In genomic region chr11:33515347-33515746, GRCh38 we compare ENCODE assay signal across 20 cellular contexts.
DNase-seq lines count a peak whose midpoint lies in the region; ATAC-seq and TF ChIP-seq lines count a peak whose summit lies in the region.
"Had no signal": no experiment of that assay in that cellular context is flagged by ENCODE, and none has a peak within 500 bp of the region (broad histone marks: within the 10 kb centered on the region; RNA-seq: fewer than 3 reads in every experiment).

No MANE protein-coding gene starts in this region.

- no peak overlapping the region for H3K27ac ChIP-seq in naive thymus-derived CD4-positive, alpha-beta T cell (ENCODE audit: low read depth, low read length)
- H3K27ac ChIP-seq: C4-2B, left lung, prostate gland, tibial artery had no signal

- POLR2A ChIA-PET in naive thymus-derived CD4-positive, alpha-beta T cell (lab: Charles Lee) = no interaction called here

- no peaks in the 10 kb centered on the region for H3K9me3 ChIP-seq in naive thymus-derived CD4-positive, alpha-beta T cell (ENCODE audit: control insufficient read depth in 2 of 3, low read length in 3 of 3)
- H3K9me3 ChIP-seq: left lung, prostate gland, tibial artery had no signal

- H3K4me3 ChIP-seq in AG09309 (ENCODE audit: control insufficient read depth, low read depth, low read length) = no peak overlapping the region
- no peak overlapping the region for H3K4me3 ChIP-seq in fibroblast of pulmonary artery (replicated peaks; ENCODE audit: low read depth, low read length)
- no peak overlapping the region for H3K4me3 ChIP-seq in naive thymus-derived CD4-positive, alpha-beta T cell (ENCODE audit: low read length)
- H3K4me3 ChIP-seq: K562, left lung, prostate gland, tibial artery had no signal

- peaks cover 0 to 3% (median 0%) of the 10 kb centered on the region in 11 donors for H3K9me3 Mint-ChIP-seq in naive thymus-derived CD4-positive, alpha-beta T cell

- H3K36me3 Mint-ChIP-seq in naive thymus-derived CD4-positive, alpha-beta T cell = no peaks in the 10 kb centered on the region

- no peaks in the 10 kb centered on the region for H3K36me3 ChIP-seq in naive thymus-derived CD4-positive, alpha-beta T cell (ENCODE audit: control insufficient read depth in 2 of 3, insufficient read depth in 3 of 3, low read length in 3 of 3)
- H3K36me3 ChIP-seq: left lung, prostate gland, tibial artery had no signal

- no peak overlapping the region for H3K4me3 Mint-ChIP-seq in naive thymus-derived CD4-positive, alpha-beta T cell

- no peaks in the 10 kb centered on the region for H3K4me1 ChIP-seq in naive thymus-derived CD4-positive, alpha-beta T cell (ENCODE audit: control insufficient read depth in 2 of 2, insufficient read depth in 2 of 2, low read length in 2 of 2)
- H3K4me1 ChIP-seq: left lung, prostate gland, tibial artery had no signal

- H3K4me1 Mint-ChIP-seq in naive thymus-derived CD4-positive, alpha-beta T cell = peaks cover 0 to 2% (median 0%) of the 10 kb centered on the region in 7 donors

- peaks cover 10 to 47% (median 36%) of the 10 kb centered on the region in 5 donors for H3K27me3 Mint-ChIP-seq in naive thymus-derived CD4-positive, alpha-beta T cell

- DNase-seq in AG09309 (ENCODE audit: low read depth) = peak; percentile 49
- DNase-seq in ELR (ENCODE audit: low read depth) = peak; percentile 55
- peak; percentile 53 for DNase-seq in LHCN-M2 (ENCODE audit: low read depth)
- peak; percentile 72 for DNase-seq in fibroblast of pulmonary artery (ENCODE audit: low read depth)
- no peak for DNase-seq in naive thymus-derived CD4-positive, alpha-beta T cell
- DNase-seq in activated naive CD4-positive, alpha-beta T cell (lab: John Stamatoyannopoulos, UW) = no peak
- no peak for DNase-seq in NCI-H526 (lab: John Stamatoyannopoulos, UW)
- no peak for DNase-seq in activated CD8-positive, alpha-beta memory T cell treated with anti-CD3 and anti-CD28 coated beads for 24 hours
- DNase-seq: activated T-cell treated with anti-CD3 and anti-CD28 coated beads for 4 hours, cortex of kidney, erythroblast, GOT3, left lung, NCI-H146, NCI-H510A, PC-3, tibial artery had no signal

- TF ChIP-seq CTCF in AG09309 (IDR thresholded peaks at IDR 0.05; ENCODE audit: control insufficient read depth, insufficient read depth, low read depth, low read length, missing control alignments) (no peak), fibroblast of pulmonary artery (IDR thresholded peaks at IDR 0.05; ENCODE audit: low read length, missing control alignments) (no peak)

- ATAC-seq in naive thymus-derived CD4-positive, alpha-beta T cell = no peak
- ATAC-seq: K562, left lung, PC-3 had no signal

- CTCF ChIA-PET in naive thymus-derived CD4-positive, alpha-beta T cell (lab: Charles Lee) = no interaction called here

- intact Hi-C loops in naive thymus-derived CD4-positive, alpha-beta T cell (cut with micrococcal nuclease) = no loop called here

- H3K27me3 ChIP-seq in naive thymus-derived CD4-positive, alpha-beta T cell (ENCODE audit: control insufficient read depth in 2 of 2, insufficient read depth in 2 of 2, low read length in 2 of 2) = no peaks in the 10 kb centered on the region
- H3K27me3 ChIP-seq: tibial artery had no signal

- H3K27ac Mint-ChIP-seq in naive thymus-derived CD4-positive, alpha-beta T cell = no peak overlapping the region

Comparison
In these comparisons a context has a peak if more than half of its experiments do, and no peak if none do; other contexts are left out.
1. DNase-seq: peak in AG09309 (single experiment), ELR (single experiment), LHCN-M2 (single experiment) and fibroblast of pulmonary artery (single experiment); none in naive thymus-derived CD4-positive, alpha-beta T cell (0 of 9), activated naive CD4-positive, alpha-beta T cell (0 of 4), NCI-H526 (0 of 2) and activated CD8-positive, alpha-beta memory T cell treated with anti-CD3 and anti-CD28 coated beads for 24 hours (single experiment).